Comparison of ENCODE assay signal across 8 cellular contexts in genomic region chr19:7926021-7926726, GRCh38. TPM values are rescaled to one million over a fixed set of nuclear protein-coding genes. Genes with fewer than 3 reads are reported as not detected.
A peak's percentile ranks its signal among the peaks of the same experiment; 100 is the strongest.
DNase-seq lines count a peak whose midpoint lies in the region; ATAC-seq and TF ChIP-seq lines count a peak whose summit lies in the region.

TSS of gene CTXN1 (minus strand) at chr19:7926135. CDS start at chr19:7925538, 597 bp downstream.

- H3K4me3 ChIP-seq in choroid plexus epithelial cell (ENCODE audit: low read depth, low read length): peak within 1 kb of the TSS; percentile 60

- no peaks in the 10 kb centered on the region for H3K9me3 Mint-ChIP-seq in activated CD4-positive, alpha-beta T cell treated with anti-CD3 and anti-CD28 coated beads for 36 hours (ENCODE audit: low read depth)

- peaks cover 14% of the 10 kb centered on the region for H3K36me3 Mint-ChIP-seq in activated CD4-positive, alpha-beta T cell treated with anti-CD3 and anti-CD28 coated beads for 36 hours (ENCODE audit: low read depth)

- intact Hi-C loops in activated CD4-positive, alpha-beta T cell treated with anti-CD3 and anti-CD28 coated beads for 36 hours (cut with DNase I, micrococcal nuclease): no loop called here

- POLR2A ChIA-PET in GM10248 (lab: Yijun Ruan, JAX): no interaction called here
- POLR2A ChIA-PET in activated CD4-positive, alpha-beta T cell treated with anti-CD3 and anti-CD28 coated beads for 36 hours (lab: Charles Lee): no interaction called here

- H3K4me1 Mint-ChIP-seq in activated CD4-positive, alpha-beta T cell treated with anti-CD3 and anti-CD28 coated beads for 36 hours: peaks cover 27% of the 10 kb centered on the region

- ATAC-seq in activated CD4-positive, alpha-beta T cell treated with anti-CD3 and anti-CD28 coated beads for 36 hours: peak; percentile 57
- ATAC-seq in left lobe of liver (peak; percentile 70), HG02571 (IDR thresholded peaks at IDR 0.05; ENCODE audit: unreplicated experiment) (no peak)

- DNase-seq in GM10248 (ENCODE audit: extremely low spot score) (peak; percentile 90), NCI-H1048 (lab: John Stamatoyannopoulos, UW) (peak; percentile 12), choroid plexus epithelial cell (ENCODE audit: low read depth) (peak; percentile 51), left lobe of liver (ENCODE audit: low spot score) (peak; percentile 70), HuH-7 (ENCODE audit: low spot score) (no peak)
- peak; percentile 87 for DNase-seq in activated CD4-positive, alpha-beta T cell treated with anti-CD3 and anti-CD28 coated beads for 36 hours
- peak; percentile 75 to 81 for DNase-seq in stimulated activated CD4-positive, alpha-beta T cell treated with anti-CD3 and anti-CD28 coated beads, Interleukin-2, amount 100 ng/mL, for 48 hours

- no peak within 1 kb of the TSS for H3K27ac Mint-ChIP-seq in activated CD4-positive, alpha-beta T cell treated with anti-CD3 and anti-CD28 coated beads for 36 hours

- no peak for TF ChIP-seq CTCF in GM10248 (IDR thresholded peaks at IDR 0.05; ENCODE audit: control extremely low read depth, extremely low read depth, low read depth, missing control alignments)
- no peak for TF ChIP-seq CTCF in choroid plexus epithelial cell (conservative IDR thresholded peaks at IDR 0.05; ENCODE audit: low read depth, low read length)

- CTCF ChIA-PET in GM10248 (lab: Yijun Ruan, JAX): interaction anchor here (1.5 to 7.2 kb wide), 3 partner anchors 9 to 16 kb away, joined by 3 to 90 read pairs (median 5); partner anchors contain the start of gene TIMM44
- CTCF ChIA-PET in activated CD4-positive, alpha-beta T cell treated with anti-CD3 and anti-CD28 coated beads for 36 hours (lab: Charles Lee): interaction anchor here (0.9 to 1.1 kb wide), 2 partner anchors 8 to 18 kb away, joined by 3 to 5 read pairs; partner anchors contain the start of gene TIMM44

- H3K27me3 Mint-ChIP-seq in activated CD4-positive, alpha-beta T cell treated with anti-CD3 and anti-CD28 coated beads for 36 hours: peaks cover 1% of the 10 kb centered on the region

- peak within 1 kb of the TSS; percentile 67 for H3K4me3 Mint-ChIP-seq in activated CD4-positive, alpha-beta T cell treated with anti-CD3 and anti-CD28 coated beads for 36 hours

RNA-seq across cellular contexts. Expression of gene CTXN1, which starts in this region (rescaled TPM):
- under 1 TPM; 0.47 to 0.82 TPM for total RNA-seq in activated CD4-positive, alpha-beta T cell treated with anti-CD3 and anti-CD28 coated beads for 36 hours
- total RNA-seq in left lobe of liver: not detected

Comparison
In these comparisons a context has a peak if more than half of its experiments do, and no peak if none do; other contexts are left out.
1. Peak in DNase-seq and ATAC-seq in activated CD4-positive, alpha-beta T cell treated with anti-CD3 and anti-CD28 coated beads for 36 hours; RNA of the gene not detected or under 1 TPM.
2. Peak in DNase-seq and ATAC-seq in left lobe of liver; RNA of the gene not detected or under 1 TPM.